In genomic region chr1:35860680-35861079, GRCh38 we compare ENCODE assay signal across 1 cellular context.
TF ChIP-seq lines count a peak whose summit lies in the region.

No MANE protein-coding gene starts in this region.

TF ChIP-seq in K562, 482 proteins besides CTCF, POLR2A, EP300 and RAD21:
- TF ChIP-seq NCOR1 (IDR thresholded peaks at IDR 0.05) (no peak), ZNF23 (CRISPR knock-in tag; IDR thresholded peaks at IDR 0.05) (no peak), PRMT5 (CRISPR knock-in tag; IDR thresholded peaks at IDR 0.05) (no peak), NR1H2 (CRISPR knock-in tag; IDR thresholded peaks at IDR 0.05) (no peak), ZFX (CRISPR knock-in tag; IDR thresholded peaks at IDR 0.05) (0 out of 2 replicates have a peak, but pooled peaks have one; percentile 13), ZNF212 (CRISPR knock-in tag; IDR thresholded peaks at IDR 0.05) (no peak), ZSCAN29 (IDR thresholded peaks at IDR 0.05) (no peak)
- TF ChIP-seq, protein P1, sequence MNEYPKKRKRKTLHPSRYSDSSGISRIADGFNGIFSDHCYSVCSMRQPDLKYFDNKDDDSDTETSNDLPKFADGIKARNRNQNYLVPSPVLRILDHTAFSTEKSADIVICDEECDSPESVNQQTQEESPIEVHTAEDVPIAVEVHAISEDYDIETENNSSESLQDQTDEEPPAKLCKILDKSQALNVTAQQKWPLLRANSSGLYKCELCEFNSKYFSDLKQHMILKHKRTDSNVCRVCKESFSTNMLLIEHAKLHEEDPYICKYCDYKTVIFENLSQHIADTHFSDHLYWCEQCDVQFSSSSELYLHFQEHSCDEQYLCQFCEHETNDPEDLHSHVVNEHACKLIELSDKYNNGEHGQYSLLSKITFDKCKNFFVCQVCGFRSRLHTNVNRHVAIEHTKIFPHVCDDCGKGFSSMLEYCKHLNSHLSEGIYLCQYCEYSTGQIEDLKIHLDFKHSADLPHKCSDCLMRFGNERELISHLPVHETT (CRISPR knock-in tag; conservative IDR thresholded peaks at IDR 0.05 in 1 of 2, IDR thresholded peaks at IDR 0.05 in 1 of 2), result no peak
